In genomic region chr1:152440635-152441471, GRCh38 we compare ENCODE assay signal across 8 cellular contexts. TPM values are rescaled to one million over a fixed set of nuclear protein-coding genes. Genes with fewer than 3 reads are reported as not detected.
DNase-seq lines count a peak whose midpoint lies in the region; ATAC-seq and TF ChIP-seq lines count a peak whose summit lies in the region.

No MANE protein-coding gene starts in this region.

- 37% methylated on average over 17 of the region's 17 CpGs for WGBS in right cardiac atrium

- H3K9ac ChIP-seq in MM.1S (ENCODE audit: low read length): no peak overlapping the region

- intact Hi-C loops in right cardiac atrium (cut with DNase I): loop anchor here in 2 of 4 donors (5.0 kb wide), 2 partner anchors 249 to 254 kb away; no protein-coding TSS in a partner anchor

- H3K9me3 Mint-ChIP-seq in activated naive CD8-positive, alpha-beta T cell treated with anti-CD3 and anti-CD28 coated beads, Interleukin-2, amount 50 U/mL, for 24 hours: no peaks in the 10 kb centered on the region

- H3K27me3 ChIP-seq in MM.1S (replicated peaks; ENCODE audit: insufficient read depth, low read length) (no peaks in the 10 kb centered on the region), right cardiac atrium (ENCODE audit: control insufficient read depth, insufficient read depth) (no peaks in the 10 kb centered on the region)

- POLR2A ChIA-PET in GM10248 (lab: Yijun Ruan, JAX): no interaction called here

- H3K9me3 ChIP-seq in MM.1S (replicated peaks; ENCODE audit: insufficient read depth, low read length): no peaks in the 10 kb centered on the region
- no peaks in the 10 kb centered on the region for H3K9me3 ChIP-seq in right cardiac atrium (ENCODE audit: control insufficient read depth, low read length)

- H3K36me3 Mint-ChIP-seq in activated naive CD8-positive, alpha-beta T cell treated with anti-CD3 and anti-CD28 coated beads, Interleukin-2, amount 50 U/mL, for 24 hours (ENCODE audit: low read depth): no peaks in the 10 kb centered on the region

- TF ChIP-seq CTCF in GM10248 (IDR thresholded peaks at IDR 0.05; ENCODE audit: control extremely low read depth, extremely low read depth, low read depth, missing control alignments) (peak; percentile 85), MM.1S (IDR thresholded peaks at IDR 0.05; ENCODE audit: low read length) (peak; percentile 99)

- DNase-seq in GM10248 (ENCODE audit: extremely low spot score) (peak; percentile 85), HCEC 1CT (peak; percentile 70), MM.1S (peak; percentile 94), SW 1271 (lab: John Stamatoyannopoulos, UW) (peak; percentile 33 to 68), right cardiac atrium (peak; percentile 71 to 87 (median 79)), smooth muscle cell of the brain vasculature (ENCODE audit: low read depth, low spot score) (peak; percentile 39)
- DNase-seq in activated naive CD8-positive, alpha-beta T cell treated with anti-CD3 and anti-CD28 coated beads, Interleukin-2, amount 50 U/mL, for 24 hours: peak; percentile 63

- peak overlapping the region; percentile 1; the same call in 1 of the 2 replicates for H3K4me2 ChIP-seq in MM.1S (ENCODE audit: low read depth, low read length)

- H3K36me3 ChIP-seq in MM.1S (replicated peaks; ENCODE audit: insufficient read depth, low read length): no peaks in the 10 kb centered on the region

- H4K20me1 ChIP-seq in MM.1S (ENCODE audit: insufficient read depth, low read length): no peaks in the 10 kb centered on the region

- H3K79me2 ChIP-seq in MM.1S (ENCODE audit: low read length): no peaks in the 10 kb centered on the region

- peaks cover 9% of the 10 kb centered on the region; the same call in 1 of the 2 replicates for H3K4me1 ChIP-seq in MM.1S (ENCODE audit: low read length)
- no peaks in the 10 kb centered on the region for H3K4me1 ChIP-seq in right cardiac atrium (ENCODE audit: control insufficient read depth, insufficient read depth, low read length)

- no peaks in the 10 kb centered on the region for H3K4me1 Mint-ChIP-seq in activated naive CD8-positive, alpha-beta T cell treated with anti-CD3 and anti-CD28 coated beads, Interleukin-2, amount 50 U/mL, for 24 hours

- no peaks in the 10 kb centered on the region for H3K9me2 ChIP-seq in MM.1S (replicated peaks; ENCODE audit: insufficient read depth, low read length)

- H3K4me3 Mint-ChIP-seq in activated naive CD8-positive, alpha-beta T cell treated with anti-CD3 and anti-CD28 coated beads, Interleukin-2, amount 50 U/mL, for 24 hours: no peak overlapping the region

- no peak overlapping the region for H3K4me3 ChIP-seq in MM.1S (ENCODE audit: low read length)
- H3K4me3 ChIP-seq in right cardiac atrium (ENCODE audit: low read length): no peak overlapping the region

- H3F3A ChIP-seq in MM.1S (ENCODE audit: insufficient read depth, low read length): no peaks in the 10 kb centered on the region

- H3K27me3 Mint-ChIP-seq in activated naive CD8-positive, alpha-beta T cell treated with anti-CD3 and anti-CD28 coated beads, Interleukin-2, amount 50 U/mL, for 24 hours: peaks cover 12% of the 10 kb centered on the region

- CTCF ChIA-PET in GM10248 (lab: Yijun Ruan, JAX): interaction anchor here (0.6 to 3.9 kb wide), 21 partner anchors 8 to 388 kb away, joined by 3 to 51 read pairs (median 4); no protein-coding TSS in a partner anchor

- ATAC-seq in activated naive CD8-positive, alpha-beta T cell treated with anti-CD3 and anti-CD28 coated beads, Interleukin-2, amount 50 U/mL, for 24 hours: peak; percentile 92
- peak; percentile 66 to 86 for ATAC-seq in right cardiac atrium
- no peak for ATAC-seq in GM21381 (IDR thresholded peaks at IDR 0.05; ENCODE audit: unreplicated experiment)

- no peak overlapping the region for H3K27ac ChIP-seq in MM.1S (ENCODE audit: low read length)
- H3K27ac ChIP-seq in right cardiac atrium (ENCODE audit: low read length): no peak overlapping the region

- H2AFZ ChIP-seq in MM.1S (ENCODE audit: low read length): peak overlapping the region; percentile 32

- H3K27ac Mint-ChIP-seq in activated naive CD8-positive, alpha-beta T cell treated with anti-CD3 and anti-CD28 coated beads, Interleukin-2, amount 50 U/mL, for 24 hours: no peak overlapping the region

RNA-seq across cellular contexts. Expression of gene CRNN, which starts 26.8 kb away (rescaled TPM):
- total RNA-seq in right cardiac atrium: not detected
- 0.14 TPM for polyA plus RNA-seq in right cardiac atrium

Comparison
In these comparisons a context has a peak if more than half of its experiments do, and no peak if none do; other contexts are left out.
1. DNase-seq: peak in every context shown above with its lines; median percentile 94 in MM.1S; 85 in GM10248; 79 in right cardiac atrium; 70 in HCEC 1CT; 63 in activated naive CD8-positive, alpha-beta T cell treated with anti-CD3 and anti-CD28 coated beads, Interleukin-2, amount 50 U/mL, for 24 hours; 50 in SW 1271; 39 in smooth muscle cell of the brain vasculature.